1 cellular context compared by ENCODE assay signal in genomic region chr5:143002459-143003327, GRCh38.
TF ChIP-seq lines count a peak whose summit lies in the region.

No MANE protein-coding gene starts in this region.

TF ChIP-seq in WTC11, 78 proteins besides CTCF, POLR2A, EP300 and RAD21 (continued from another document):
- TF ChIP-seq ARID4B (CRISPR knock-in tag; IDR thresholded peaks at IDR 0.05; ENCODE audit: borderline replicate concordance), result no peak
- no peak for TF ChIP-seq CREM (CRISPR knock-in tag; IDR thresholded peaks at IDR 0.05)
- TF ChIP-seq ZNF317 (CRISPR knock-in tag; IDR thresholded peaks at IDR 0.05; ENCODE audit: borderline replicate concordance, low read depth), result no peak
- TF ChIP-seq ZNF671 (CRISPR knock-in tag; IDR thresholded peaks at IDR 0.05), result no peak
- no peak for TF ChIP-seq CBFB (CRISPR knock-in tag; IDR thresholded peaks at IDR 0.05; ENCODE audit: low read depth)
